ENCODE assay signal across 1 cellular context in genomic region chr20:34012330-34012729, GRCh38.
TF ChIP-seq lines count a peak whose summit lies in the region.

No MANE protein-coding gene starts in this region.

TF ChIP-seq in HepG2, 621 proteins besides CTCF, POLR2A, EP300 and RAD21 (continued from another document and continues in another):
- TF ChIP-seq ELK4 (CRISPR knock-in tag; IDR thresholded peaks at IDR 0.05; ENCODE audit: borderline replicate concordance) (no peak), ZHX1 (CRISPR knock-in tag; IDR thresholded peaks at IDR 0.05; ENCODE audit: low read depth) (no peak), ZNF687 (CRISPR knock-in tag; IDR thresholded peaks at IDR 0.05) (peak; percentile 1; the same call in 1 of the 2 replicates), NFYB (CRISPR knock-in tag; IDR thresholded peaks at IDR 0.05) (no peak), ZNF644 (CRISPR knock-in tag; IDR thresholded peaks at IDR 0.05; ENCODE audit: low read depth) (no peak), MAFK (conservative IDR thresholded peaks at IDR 0.05 in 1 of 2, IDR thresholded peaks at IDR 0.05 in 1 of 2; ENCODE audit: low read length in 2 of 2) (peak in 1 of 2 experiments; percentile 15; a peak in 1 of 4 replicates), MTF2 (CRISPR knock-in tag; IDR thresholded peaks at IDR 0.05; ENCODE audit: borderline replicate concordance) (no peak), ZEB1 (IDR thresholded peaks at IDR 0.05; ENCODE audit: insufficient replicate concordance, low read depth) (no peak), TAF1 (CRISPR knock-in tag; IDR thresholded peaks at IDR 0.05) (no peak), ADNP (CRISPR knock-in tag; IDR thresholded peaks at IDR 0.05) (no peak), SOX5 (CRISPR knock-in tag; IDR thresholded peaks at IDR 0.05; ENCODE audit: borderline replicate concordance) (no peak), ZNF260 (CRISPR knock-in tag; IDR thresholded peaks at IDR 0.05; ENCODE audit: borderline replicate concordance, low read depth) (no peak), DRAP1 (CRISPR knock-in tag; IDR thresholded peaks at IDR 0.05) (no peak), SUZ12 (IDR thresholded peaks at IDR 0.05; ENCODE audit: low read depth, low read length) (no peak), MIXL1 (CRISPR knock-in tag; IDR thresholded peaks at IDR 0.05) (no peak), GZF1 (CRISPR knock-in tag; IDR thresholded peaks at IDR 0.05) (no peak), ZMAT5 (CRISPR knock-in tag; IDR thresholded peaks at IDR 0.05; ENCODE audit: borderline replicate concordance, low read depth) (no peak), RBM22 (optimal IDR thresholded peaks at IDR 0.05; ENCODE audit: low read length) (peak; percentile 70), AKAP8 (CRISPR knock-in tag; IDR thresholded peaks at IDR 0.05) (no peak), AGO2 (optimal IDR thresholded peaks at IDR 0.05; ENCODE audit: low read depth, low read length) (peak; percentile 4), ZNF564 (CRISPR knock-in tag; IDR thresholded peaks at IDR 0.05) (no peak), MYPOP (CRISPR knock-in tag; IDR thresholded peaks at IDR 0.05) (0 out of 2 replicates have a peak, but pooled peaks have one; percentile 10), ZNF33B (CRISPR knock-in tag; IDR thresholded peaks at IDR 0.05) (no peak), RERE (CRISPR knock-in tag; IDR thresholded peaks at IDR 0.05; ENCODE audit: low read depth) (no peak), ZZZ3 (CRISPR knock-in tag; IDR thresholded peaks at IDR 0.05; ENCODE audit: borderline replicate concordance) (no peak), PAX8 (CRISPR knock-in tag; IDR thresholded peaks at IDR 0.05; ENCODE audit: borderline replicate concordance) (no peak), ATRX (CRISPR knock-in tag; IDR thresholded peaks at IDR 0.05; ENCODE audit: borderline replicate concordance) (no peak), TFAP4 (IDR thresholded peaks at IDR 0.05; ENCODE audit: borderline replicate concordance, low read depth) (no peak), ZNF552 (CRISPR knock-in tag; IDR thresholded peaks at IDR 0.05; ENCODE audit: borderline replicate concordance) (no peak), EHMT2 (IDR thresholded peaks at IDR 0.05; ENCODE audit: borderline replicate concordance, low read depth, low read length) (no peak)
- TF ChIP-seq, protein P1, sequence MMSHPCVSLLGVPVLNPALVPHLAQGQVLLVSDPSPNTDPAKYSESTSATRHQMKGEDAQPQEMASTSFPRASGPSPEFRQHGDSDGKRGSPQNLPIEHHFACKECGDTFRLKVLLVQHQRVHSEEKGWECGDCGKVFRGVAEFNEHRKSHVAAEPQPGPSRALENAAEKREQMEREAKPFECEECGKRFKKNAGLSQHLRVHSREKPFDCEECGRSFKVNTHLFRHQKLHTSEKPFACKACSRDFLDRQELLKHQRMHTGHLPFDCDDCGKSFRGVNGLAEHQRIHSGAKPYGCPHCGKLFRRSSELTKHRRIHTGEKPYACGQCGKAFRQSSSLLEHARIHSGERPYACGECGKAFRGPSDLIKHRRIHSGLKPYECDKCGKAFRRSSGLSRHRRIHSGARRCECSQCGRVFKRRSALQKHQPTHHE (CRISPR knock-in tag; IDR thresholded peaks at IDR 0.05; ENCODE audit: borderline replicate concordance) = no peak
- TF ChIP-seq, protein P2, sequence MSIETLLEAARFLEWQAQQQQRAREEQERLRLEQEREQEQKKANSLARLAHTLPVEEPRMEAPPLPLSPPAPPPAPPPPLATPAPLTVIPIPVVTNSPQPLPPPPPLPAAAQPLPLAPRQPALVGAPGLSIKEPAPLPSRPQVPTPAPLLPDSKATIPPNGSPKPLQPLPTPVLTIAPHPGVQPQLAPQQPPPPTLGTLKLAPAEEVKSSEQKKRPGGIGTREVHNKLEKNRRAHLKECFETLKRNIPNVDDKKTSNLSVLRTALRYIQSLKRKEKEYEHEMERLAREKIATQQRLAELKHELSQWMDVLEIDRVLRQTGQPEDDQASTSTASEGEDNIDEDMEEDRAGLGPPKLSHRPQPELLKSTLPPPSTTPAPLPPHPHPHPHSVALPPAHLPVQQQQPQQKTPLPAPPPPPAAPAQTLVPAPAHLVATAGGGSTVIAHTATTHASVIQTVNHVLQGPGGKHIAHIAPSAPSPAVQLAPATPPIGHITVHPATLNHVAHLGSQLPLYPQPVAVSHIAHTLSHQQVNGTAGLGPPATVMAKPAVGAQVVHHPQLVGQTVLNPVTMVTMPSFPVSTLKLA (IDR thresholded peaks at IDR 0.05) = no peak
- TF ChIP-seq, protein P3, sequence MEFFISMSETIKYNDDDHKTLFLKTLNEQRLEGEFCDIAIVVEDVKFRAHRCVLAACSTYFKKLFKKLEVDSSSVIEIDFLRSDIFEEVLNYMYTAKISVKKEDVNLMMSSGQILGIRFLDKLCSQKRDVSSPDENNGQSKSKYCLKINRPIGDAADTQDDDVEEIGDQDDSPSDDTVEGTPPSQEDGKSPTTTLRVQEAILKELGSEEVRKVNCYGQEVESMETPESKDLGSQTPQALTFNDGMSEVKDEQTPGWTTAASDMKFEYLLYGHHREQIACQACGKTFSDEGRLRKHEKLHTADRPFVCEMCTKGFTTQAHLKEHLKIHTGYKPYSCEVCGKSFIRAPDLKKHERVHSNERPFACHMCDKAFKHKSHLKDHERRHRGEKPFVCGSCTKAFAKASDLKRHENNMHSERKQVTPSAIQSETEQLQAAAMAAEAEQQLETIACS (CRISPR knock-in tag; IDR thresholded peaks at IDR 0.05) = no peak
